In genomic region chr15:29067949-29068348, GRCh38 we compare ENCODE assay signal across 1 cellular context.
TF ChIP-seq lines count a peak whose summit lies in the region.

No MANE protein-coding gene starts in this region.

TF ChIP-seq in K562, 482 proteins besides CTCF, POLR2A, EP300 and RAD21 (continued from another document and continues in another):
- TF ChIP-seq ZBTB33 (CRISPR knock-in tag; IDR thresholded peaks at IDR 0.05) (no peak), ARID3B (CRISPR knock-in tag; IDR thresholded peaks at IDR 0.05; ENCODE audit: borderline replicate concordance) (no peak), DNMT1 (IDR thresholded peaks at IDR 0.05) (no peak), KLF16 (IDR thresholded peaks at IDR 0.05) (no peak; the same call in 1 of the 2 replicates), ZZZ3 (IDR thresholded peaks at IDR 0.05) (no peak), SRSF1 (IDR thresholded peaks at IDR 0.05; ENCODE audit: low read depth, low read length) (no peak), PHTF2 (CRISPR knock-in tag; IDR thresholded peaks at IDR 0.05) (no peak), DLX4 (CRISPR knock-in tag; IDR thresholded peaks at IDR 0.05) (no peak), CSDE1 (IDR thresholded peaks at IDR 0.05) (no peak), BCL6 (CRISPR knock-in tag; IDR thresholded peaks at IDR 0.05) (no peak), CBFA2T2 (conservative IDR thresholded peaks at IDR 0.05) (peak; percentile 58), ETV6 (IDR thresholded peaks at IDR 0.05; ENCODE audit: borderline replicate concordance in 1 of 2, low read depth in 2 of 2, low read length in 1 of 2) (no peak), ETV6 (CRISPR knock-in tag; IDR thresholded peaks at IDR 0.05; ENCODE audit: borderline replicate concordance) (no peak), NCOA4 (IDR thresholded peaks at IDR 0.05; ENCODE audit: partially characterized antibody) (no peak), ARID1B (IDR thresholded peaks at IDR 0.05) (peak; percentile 67), KDM2B (CRISPR knock-in tag; IDR thresholded peaks at IDR 0.05) (no peak), HDAC1 (IDR thresholded peaks at IDR 0.05) (peak in 1 of 2 experiments; percentile 45; a peak in 2 of 4 replicates), ZNF184 (CRISPR knock-in tag; IDR thresholded peaks at IDR 0.05) (no peak), ZFP30 (CRISPR knock-in tag; IDR thresholded peaks at IDR 0.05; ENCODE audit: borderline replicate concordance) (no peak), CBFA2T3 (IDR thresholded peaks at IDR 0.05) (peak; percentile 75), SIX5 (IDR thresholded peaks at IDR 0.05; ENCODE audit: borderline replicate concordance in 1 of 2, insufficient read depth in 1 of 2, low read depth in 1 of 2, low read length in 2 of 2) (no peak), TRIM28 (IDR thresholded peaks at IDR 0.05) (no peak), MED1 (CRISPR knock-in tag; IDR thresholded peaks at IDR 0.05; ENCODE audit: borderline replicate concordance) (no peak), TAL1 (IDR thresholded peaks at IDR 0.05) (peak; percentile 39; the same call in 1 of the 2 replicates), KAT2B (IDR thresholded peaks at IDR 0.05; ENCODE audit: low read depth, low read length) (no peak), SOX6 (IDR thresholded peaks at IDR 0.05) (peak; percentile 33; the same call in 1 of the 2 replicates), PTRF (tag; IDR thresholded peaks at IDR 0.05) (no peak), GATAD2A (IDR thresholded peaks at IDR 0.05) (no peak), NR2C1 (IDR thresholded peaks at IDR 0.05) (peak; percentile 89), NR2C1 (tag; IDR thresholded peaks at IDR 0.05) (peak; percentile 91), TEAD4 (IDR thresholded peaks at IDR 0.05; ENCODE audit: low read length) (peak; percentile 63), TEAD4 (CRISPR knock-in tag; IDR thresholded peaks at IDR 0.05; ENCODE audit: borderline replicate concordance) (no peak), NR2C2 (CRISPR knock-in tag; IDR thresholded peaks at IDR 0.05) (peak; percentile 68; the same call in 1 of the 2 replicates), NR2C2 (tag; IDR thresholded peaks at IDR 0.05) (peak; percentile 86), E4F1 (CRISPR knock-in tag; IDR thresholded peaks at IDR 0.05; ENCODE audit: borderline replicate concordance) (no peak), KDM1A (IDR thresholded peaks at IDR 0.05) (peak; percentile 68 to 74; a peak in 3 of 4 replicates), POLR2AphosphoS5 (IDR thresholded peaks at IDR 0.05; ENCODE audit: control insufficient read depth, insufficient read depth, low read depth, low read length) (0 out of 2 replicates have a peak, but pooled peaks have one; percentile 27), KDM5B (IDR thresholded peaks at IDR 0.05; ENCODE audit: insufficient replicate concordance, low read depth, low read length) (no peak), SMARCE1 (IDR thresholded peaks at IDR 0.05) (no peak), ZC3H8 (IDR thresholded peaks at IDR 0.05) (no peak), GABPA (tag; conservative IDR thresholded peaks at IDR 0.05; ENCODE audit: low read depth) (no peak), FOXA3 (CRISPR knock-in tag; conservative IDR thresholded peaks at IDR 0.05 in 1 of 2, IDR thresholded peaks at IDR 0.05 in 1 of 2) (no peak), ZNF24 (IDR thresholded peaks at IDR 0.05) (no peak), CXXC5 (CRISPR knock-in tag; IDR thresholded peaks at IDR 0.05) (peak; percentile 38; the same call in 1 of the 2 replicates), STAT6 (CRISPR knock-in tag; IDR thresholded peaks at IDR 0.05) (no peak), NFIC (IDR thresholded peaks at IDR 0.05) (peak; percentile 78), L3MBTL2 (IDR thresholded peaks at IDR 0.05) (peak; percentile 64; the same call in 1 of the 2 replicates), ESRRB (CRISPR knock-in tag; IDR thresholded peaks at IDR 0.05; ENCODE audit: borderline replicate concordance) (no peak)
- TF ChIP-seq, protein P1, sequence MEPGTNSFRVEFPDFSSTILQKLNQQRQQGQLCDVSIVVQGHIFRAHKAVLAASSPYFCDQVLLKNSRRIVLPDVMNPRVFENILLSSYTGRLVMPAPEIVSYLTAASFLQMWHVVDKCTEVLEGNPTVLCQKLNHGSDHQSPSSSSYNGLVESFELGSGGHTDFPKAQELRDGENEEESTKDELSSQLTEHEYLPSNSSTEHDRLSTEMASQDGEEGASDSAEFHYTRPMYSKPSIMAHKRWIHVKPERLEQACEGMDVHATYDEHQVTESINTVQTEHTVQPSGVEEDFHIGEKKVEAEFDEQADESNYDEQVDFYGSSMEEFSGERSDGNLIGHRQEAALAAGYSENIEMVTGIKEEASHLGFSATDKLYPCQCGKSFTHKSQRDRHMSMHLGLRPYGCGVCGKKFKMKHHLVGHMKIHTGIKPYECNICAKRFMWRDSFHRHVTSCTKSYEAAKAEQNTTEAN (CRISPR knock-in tag; IDR thresholded peaks at IDR 0.05): no peak
- TF ChIP-seq, protein P2, sequence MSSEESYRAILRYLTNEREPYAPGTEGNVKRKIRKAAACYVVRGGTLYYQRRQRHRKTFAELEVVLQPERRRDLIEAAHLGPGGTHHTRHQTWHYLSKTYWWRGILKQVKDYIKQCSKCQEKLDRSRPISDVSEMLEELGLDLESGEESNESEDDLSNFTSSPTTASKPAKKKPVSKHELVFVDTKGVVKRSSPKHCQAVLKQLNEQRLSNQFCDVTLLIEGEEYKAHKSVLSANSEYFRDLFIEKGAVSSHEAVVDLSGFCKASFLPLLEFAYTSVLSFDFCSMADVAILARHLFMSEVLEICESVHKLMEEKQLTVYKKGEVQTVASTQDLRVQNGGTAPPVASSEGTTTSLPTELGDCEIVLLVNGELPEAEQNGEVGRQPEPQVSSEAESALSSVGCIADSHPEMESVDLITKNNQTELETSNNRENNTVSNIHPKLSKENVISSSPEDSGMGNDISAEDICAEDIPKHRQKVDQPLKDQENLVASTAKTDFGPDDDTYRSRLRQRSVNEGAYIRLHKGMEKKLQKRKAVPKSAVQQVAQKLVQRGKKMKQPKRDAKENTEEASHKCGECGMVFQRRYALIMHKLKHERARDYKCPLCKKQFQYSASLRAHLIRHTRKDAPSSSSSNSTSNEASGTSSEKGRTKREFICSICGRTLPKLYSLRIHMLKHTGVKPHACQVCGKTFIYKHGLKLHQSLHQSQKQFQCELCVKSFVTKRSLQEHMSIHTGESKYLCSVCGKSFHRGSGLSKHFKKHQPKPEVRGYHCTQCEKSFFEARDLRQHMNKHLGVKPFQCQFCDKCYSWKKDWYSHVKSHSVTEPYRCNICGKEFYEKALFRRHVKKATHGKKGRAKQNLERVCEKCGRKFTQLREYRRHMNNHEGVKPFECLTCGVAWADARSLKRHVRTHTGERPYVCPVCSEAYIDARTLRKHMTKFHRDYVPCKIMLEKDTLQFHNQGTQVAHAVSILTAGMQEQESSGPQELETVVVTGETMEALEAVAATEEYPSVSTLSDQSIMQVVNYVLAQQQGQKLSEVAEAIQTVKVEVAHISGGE (CRISPR knock-in tag; IDR thresholded peaks at IDR 0.05): no peak
- TF ChIP-seq, protein P3, sequence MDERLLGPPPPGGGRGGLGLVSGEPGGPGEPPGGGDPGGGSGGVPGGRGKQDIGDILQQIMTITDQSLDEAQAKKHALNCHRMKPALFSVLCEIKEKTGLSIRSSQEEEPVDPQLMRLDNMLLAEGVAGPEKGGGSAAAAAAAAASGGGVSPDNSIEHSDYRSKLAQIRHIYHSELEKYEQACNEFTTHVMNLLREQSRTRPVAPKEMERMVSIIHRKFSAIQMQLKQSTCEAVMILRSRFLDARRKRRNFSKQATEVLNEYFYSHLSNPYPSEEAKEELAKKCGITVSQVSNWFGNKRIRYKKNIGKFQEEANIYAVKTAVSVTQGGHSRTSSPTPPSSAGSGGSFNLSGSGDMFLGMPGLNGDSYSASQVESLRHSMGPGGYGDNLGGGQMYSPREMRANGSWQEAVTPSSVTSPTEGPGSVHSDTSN (CRISPR knock-in tag; IDR thresholded peaks at IDR 0.05; ENCODE audit: low read depth): no peak
- TF ChIP-seq, protein P3 (tag; conservative IDR thresholded peaks at IDR 0.05; ENCODE audit: low read depth): peak; percentile 38; the same call in 1 of the 2 replicates
